8 cellular contexts compared by ENCODE assay signal in genomic region chr14:61761557-61761956, GRCh38. TPM values are rescaled to one million over a fixed set of nuclear protein-coding genes. Genes with fewer than 3 reads are reported as not detected.
A peak's percentile ranks its signal among the peaks of the same experiment; 100 is the strongest.
DNase-seq lines count a peak whose midpoint lies in the region; ATAC-seq and TF ChIP-seq lines count a peak whose summit lies in the region.

No MANE protein-coding gene starts in this region.

- no peaks in the 10 kb centered on the region for H3K27me3 ChIP-seq in mammary epithelial cell (ENCODE audit: insufficient read depth, low read length)

- H3K27ac ChIP-seq in mammary epithelial cell (ENCODE audit: insufficient read depth, low read depth, low read length) (peak overlapping the region; percentile 77), mesodermal cell (ENCODE audit: low read depth, low read length, severe bottlenecking) (peak overlapping the region; percentile 79)

- TSS peak; percentile 71 for BruUV-seq in mammary epithelial cell (replicated peaks; lab: Mats Ljungman, UMichigan)

- peak overlapping the region; percentile 98 for H2AFZ ChIP-seq in mammary epithelial cell (ENCODE audit: low read depth, low read length)

- H3K4me1 ChIP-seq in mammary epithelial cell (ENCODE audit: insufficient read depth, low read length) (peaks cover 17% of the 10 kb centered on the region), mesodermal cell (ENCODE audit: control insufficient read depth, insufficient read depth, low read length, poor library complexity, severe bottlenecking) (peaks cover 14% of the 10 kb centered on the region)

- in situ Hi-C loops in mammary epithelial cell (cut with MboI; ENCODE audit: low sequenced_read_pairs in 2 of 2): no loop called here

- H3K4me2 ChIP-seq in mammary epithelial cell (ENCODE audit: insufficient read depth, low read depth, low read length): peak overlapping the region; percentile 89

- DNase-seq in Jurkat, Clone E6-1 (ENCODE audit: low read depth, low spot score): no peak
- DNase-seq in mammary epithelial cell (no peak), NCI-H1092 (lab: John Stamatoyannopoulos, UW) (no peak), NCI-H1436 (lab: John Stamatoyannopoulos, UW) (no peak)
- DNase-seq in stimulated activated CD4-positive, alpha-beta T cell treated with anti-CD3 and anti-CD28 coated beads, Interleukin-4, amount 100 ng/mL, for 4 hours: no peak

- H4K20me1 ChIP-seq in mammary epithelial cell (ENCODE audit: insufficient read depth, low read length): no peaks in the 10 kb centered on the region

- 55% methylated on average over 5 of the region's 5 CpGs for WGBS in mammary epithelial cell (ENCODE audit: low coverage, missing lambda C conversion rate)
- WGBS in mesodermal cell (ENCODE audit: insufficient coverage in 2 of 2), 2 experiments: 69 to 74% methylated on average over 4 of the region's 5 CpGs

- CTCF ChIA-PET in mammary epithelial cell (lab: Charles Lee; ENCODE audit: low non-redundant PET): interaction anchor here (0.5 to 0.8 kb wide), 3 partner anchors 25 to 365 kb away, joined by 3 to 4 read pairs (median 3); no protein-coding TSS in a partner anchor

- peak in 1 of 2 donors; percentile 7 for TF ChIP-seq CTCF in mammary epithelial cell (conservative IDR thresholded peaks at IDR 0.05 in 1 of 2, IDR thresholded peaks at IDR 0.05 in 1 of 2; ENCODE audit: extremely low read depth in 1 of 2, insufficient read depth in 1 of 2, low read depth in 1 of 2, low read length in 2 of 2)

- ATAC-seq in GM18907 (IDR thresholded peaks at IDR 0.05; ENCODE audit: unreplicated experiment) (peak; percentile 7), GM19328 (IDR thresholded peaks at IDR 0.05; ENCODE audit: unreplicated experiment) (no peak)

- peaks cover 43% of the 10 kb centered on the region for H3K79me2 ChIP-seq in mammary epithelial cell (ENCODE audit: insufficient read depth, low read length)

- peak overlapping the region; percentile 59 for H3K9ac ChIP-seq in mammary epithelial cell (ENCODE audit: insufficient read depth, low read length)

- H3K9me3 ChIP-seq in mammary epithelial cell (replicated peaks; ENCODE audit: insufficient read depth, low read length) (no peaks in the 10 kb centered on the region), mesodermal cell (ENCODE audit: control insufficient read depth, low read length) (no peaks in the 10 kb centered on the region)

- dilution Hi-C loops in mammary epithelial cell (cut with HindIII; ENCODE audit: low sequenced_read_pairs): no loop called here

- intact Hi-C loops in mammary epithelial cell (cut with micrococcal nuclease): no loop called here

- H3K36me3 ChIP-seq in mammary epithelial cell (ENCODE audit: insufficient read depth, low read length) (no peaks in the 10 kb centered on the region), mesodermal cell (ENCODE audit: control insufficient read depth, insufficient read depth, low read length) (no peaks in the 10 kb centered on the region)

- H3K4me3 ChIP-seq in Jurkat, Clone E6-1 (ENCODE audit: low read length): peak overlapping the region; percentile 98
- H3K4me3 ChIP-seq in mammary epithelial cell (replicated peaks in 1 of 3; ENCODE audit: insufficient read depth in 1 of 3, low read depth in 2 of 3, low read length in 3 of 3) (peak overlapping the region; percentile 45 to 49 (median 48)), mesodermal cell (ENCODE audit: extremely low read depth, insufficient read depth, low read length, poor library complexity, severe bottlenecking) (peak overlapping the region; percentile 71)

RNA-seq across cellular contexts. Expression of gene SNAPC1, which starts 0.7 kb away (rescaled TPM):
- polyA plus RNA-seq in Jurkat, Clone E6-1 (2012; ENCODE audit: insufficient read depth, insufficient read length): 10.6 TPM
- total RNA-seq in mammary epithelial cell: 10 to 100 TPM; 12.2 to 13.0 TPM
- polyA plus RNA-seq in mammary epithelial cell: 5.9 TPM
- polyA minus RNA-seq in mammary epithelial cell: 4.4 TPM
- polyA plus RNA-seq in mesodermal cell (2013, experiment 1 of 2): 12.2 TPM
- polyA plus RNA-seq in mesodermal cell (2013, experiment 2 of 2): 14.6 TPM

RNA-seq across cellular contexts. Expression of gene SYT16, which starts 50.9 kb away (rescaled TPM):
- polyA plus RNA-seq in Jurkat, Clone E6-1 (2012; ENCODE audit: insufficient read depth, insufficient read length): not detected
- 1 to 10 TPM in 1 of 2 donors, under 1 TPM in 1; 0.17 to 1.8 TPM for total RNA-seq in mammary epithelial cell
- polyA plus RNA-seq in mammary epithelial cell: 0.36 TPM
- polyA minus RNA-seq in mammary epithelial cell: 0.88 TPM
- 0.33 TPM for polyA plus RNA-seq in mesodermal cell (2013, experiment 1 of 2)
- polyA plus RNA-seq in mesodermal cell (2013, experiment 2 of 2): 0.46 TPM

Comparison
In these comparisons a context has a peak if more than half of its experiments do, and no peak if none do; other contexts are left out.
1. H3K4me3 ChIP-seq: peak in every context shown above with its lines; median percentile 98 in Jurkat, Clone E6-1; 71 in mesodermal cell; 48 in mammary epithelial cell.